1 cellular context compared by ENCODE assay signal in the genomic region with DNA sequence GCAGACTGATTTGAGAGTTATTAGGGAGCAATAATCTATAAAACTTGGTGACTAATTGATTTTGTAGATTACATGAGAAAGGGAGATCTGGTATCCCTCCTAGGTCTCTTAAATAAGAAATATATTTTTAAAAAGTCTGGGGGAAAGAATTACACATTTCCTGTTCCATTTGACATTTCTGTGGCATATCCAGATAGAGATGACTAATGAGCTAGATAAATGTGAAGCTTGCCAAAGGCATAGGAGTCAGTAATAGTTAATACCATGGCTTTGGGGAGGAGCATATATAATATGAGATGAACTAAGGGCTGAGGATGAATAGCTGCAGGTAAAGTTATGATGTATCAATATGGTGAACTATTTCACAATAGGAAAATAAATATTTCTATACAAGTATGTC.
TF ChIP-seq lines count a peak whose summit lies in the region.

No MANE protein-coding gene starts in this region.

TF ChIP-seq in GM23338, 12 proteins besides CTCF, POLR2A, EP300 and RAD21 (continued from another document):
- TF ChIP-seq, protein P1, sequence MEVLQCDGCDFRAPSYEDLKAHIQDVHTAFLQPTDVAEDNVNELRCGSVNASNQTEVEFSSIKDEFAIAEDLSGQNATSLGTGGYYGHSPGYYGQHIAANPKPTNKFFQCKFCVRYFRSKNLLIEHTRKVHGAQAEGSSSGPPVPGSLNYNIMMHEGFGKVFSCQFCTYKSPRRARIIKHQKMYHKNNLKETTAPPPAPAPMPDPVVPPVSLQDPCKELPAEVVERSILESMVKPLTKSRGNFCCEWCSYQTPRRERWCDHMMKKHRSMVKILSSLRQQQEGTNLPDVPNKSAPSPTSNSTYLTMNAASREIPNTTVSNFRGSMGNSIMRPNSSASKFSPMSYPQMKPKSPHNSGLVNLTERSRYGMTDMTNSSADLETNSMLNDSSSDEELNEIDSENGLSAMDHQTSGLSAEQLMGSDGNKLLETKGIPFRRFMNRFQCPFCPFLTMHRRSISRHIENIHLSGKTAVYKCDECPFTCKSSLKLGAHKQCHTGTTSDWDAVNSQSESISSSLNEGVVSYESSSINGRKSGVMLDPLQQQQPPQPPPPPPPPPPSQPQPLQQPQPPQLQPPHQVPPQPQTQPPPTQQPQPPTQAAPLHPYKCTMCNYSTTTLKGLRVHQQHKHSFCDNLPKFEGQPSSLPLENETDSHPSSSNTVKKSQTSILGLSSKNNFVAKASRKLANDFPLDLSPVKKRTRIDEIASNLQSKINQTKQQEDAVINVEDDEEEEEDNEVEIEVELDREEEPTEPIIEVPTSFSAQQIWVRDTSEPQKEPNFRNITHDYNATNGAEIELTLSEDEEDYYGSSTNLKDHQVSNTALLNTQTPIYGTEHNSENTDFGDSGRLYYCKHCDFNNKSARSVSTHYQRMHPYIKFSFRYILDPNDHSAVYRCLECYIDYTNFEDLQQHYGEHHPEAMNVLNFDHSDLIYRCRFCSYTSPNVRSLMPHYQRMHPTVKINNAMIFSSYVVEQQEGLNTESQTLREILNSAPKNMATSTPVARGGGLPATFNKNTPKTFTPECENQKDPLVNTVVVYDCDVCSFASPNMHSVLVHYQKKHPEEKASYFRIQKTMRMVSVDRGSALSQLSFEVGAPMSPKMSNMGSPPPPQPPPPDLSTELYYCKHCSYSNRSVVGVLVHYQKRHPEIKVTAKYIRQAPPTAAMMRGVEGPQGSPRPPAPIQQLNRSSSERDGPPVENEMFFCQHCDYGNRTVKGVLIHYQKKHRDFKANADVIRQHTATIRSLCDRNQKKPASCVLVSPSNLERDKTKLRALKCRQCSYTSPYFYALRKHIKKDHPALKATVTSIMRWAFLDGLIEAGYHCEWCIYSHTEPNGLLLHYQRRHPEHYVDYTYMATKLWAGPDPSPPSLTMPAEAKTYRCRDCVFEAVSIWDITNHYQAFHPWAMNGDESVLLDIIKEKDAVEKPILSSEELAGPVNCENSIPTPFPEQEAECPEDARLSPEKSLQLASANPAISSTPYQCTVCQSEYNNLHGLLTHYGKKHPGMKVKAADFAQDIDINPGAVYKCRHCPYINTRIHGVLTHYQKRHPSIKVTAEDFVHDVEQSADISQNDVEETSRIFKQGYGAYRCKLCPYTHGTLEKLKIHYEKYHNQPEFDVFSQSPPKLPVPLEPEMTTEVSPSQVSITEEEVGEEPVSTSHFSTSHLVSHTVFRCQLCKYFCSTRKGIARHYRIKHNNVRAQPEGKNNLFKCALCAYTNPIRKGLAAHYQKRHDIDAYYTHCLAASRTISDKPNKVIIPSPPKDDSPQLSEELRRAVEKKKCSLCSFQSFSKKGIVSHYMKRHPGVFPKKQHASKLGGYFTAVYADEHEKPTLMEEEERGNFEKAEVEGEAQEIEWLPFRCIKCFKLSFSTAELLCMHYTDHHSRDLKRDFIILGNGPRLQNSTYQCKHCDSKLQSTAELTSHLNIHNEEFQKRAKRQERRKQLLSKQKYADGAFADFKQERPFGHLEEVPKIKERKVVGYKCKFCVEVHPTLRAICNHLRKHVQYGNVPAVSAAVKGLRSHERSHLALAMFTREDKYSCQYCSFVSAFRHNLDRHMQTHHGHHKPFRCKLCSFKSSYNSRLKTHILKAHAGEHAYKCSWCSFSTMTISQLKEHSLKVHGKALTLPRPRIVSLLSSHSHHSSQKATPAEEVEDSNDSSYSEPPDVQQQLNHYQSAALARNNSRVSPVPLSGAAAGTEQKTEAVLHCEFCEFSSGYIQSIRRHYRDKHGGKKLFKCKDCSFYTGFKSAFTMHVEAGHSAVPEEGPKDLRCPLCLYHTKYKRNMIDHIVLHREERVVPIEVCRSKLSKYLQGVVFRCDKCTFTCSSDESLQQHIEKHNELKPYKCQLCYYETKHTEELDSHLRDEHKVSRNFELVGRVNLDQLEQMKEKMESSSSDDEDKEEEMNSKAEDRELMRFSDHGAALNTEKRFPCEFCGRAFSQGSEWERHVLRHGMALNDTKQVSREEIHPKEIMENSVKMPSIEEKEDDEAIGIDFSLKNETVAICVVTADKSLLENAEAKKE (CRISPR knock-in tag; IDR thresholded peaks at IDR 0.05): no peak
- no peak for TF ChIP-seq EZH2phosphoT487 (IDR thresholded peaks at IDR 0.05; ENCODE audit: unreplicated experiment)
- TF ChIP-seq, protein P2, sequence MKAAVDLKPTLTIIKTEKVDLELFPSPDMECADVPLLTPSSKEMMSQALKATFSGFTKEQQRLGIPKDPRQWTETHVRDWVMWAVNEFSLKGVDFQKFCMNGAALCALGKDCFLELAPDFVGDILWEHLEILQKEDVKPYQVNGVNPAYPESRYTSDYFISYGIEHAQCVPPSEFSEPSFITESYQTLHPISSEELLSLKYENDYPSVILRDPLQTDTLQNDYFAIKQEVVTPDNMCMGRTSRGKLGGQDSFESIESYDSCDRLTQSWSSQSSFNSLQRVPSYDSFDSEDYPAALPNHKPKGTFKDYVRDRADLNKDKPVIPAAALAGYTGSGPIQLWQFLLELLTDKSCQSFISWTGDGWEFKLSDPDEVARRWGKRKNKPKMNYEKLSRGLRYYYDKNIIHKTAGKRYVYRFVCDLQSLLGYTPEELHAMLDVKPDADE (IDR thresholded peaks at IDR 0.05): no peak
TF ChIP-seq in GM23338: peak in this region for 0.
